ENCODE assay signal across 8 cellular contexts in the genomic region with DNA sequence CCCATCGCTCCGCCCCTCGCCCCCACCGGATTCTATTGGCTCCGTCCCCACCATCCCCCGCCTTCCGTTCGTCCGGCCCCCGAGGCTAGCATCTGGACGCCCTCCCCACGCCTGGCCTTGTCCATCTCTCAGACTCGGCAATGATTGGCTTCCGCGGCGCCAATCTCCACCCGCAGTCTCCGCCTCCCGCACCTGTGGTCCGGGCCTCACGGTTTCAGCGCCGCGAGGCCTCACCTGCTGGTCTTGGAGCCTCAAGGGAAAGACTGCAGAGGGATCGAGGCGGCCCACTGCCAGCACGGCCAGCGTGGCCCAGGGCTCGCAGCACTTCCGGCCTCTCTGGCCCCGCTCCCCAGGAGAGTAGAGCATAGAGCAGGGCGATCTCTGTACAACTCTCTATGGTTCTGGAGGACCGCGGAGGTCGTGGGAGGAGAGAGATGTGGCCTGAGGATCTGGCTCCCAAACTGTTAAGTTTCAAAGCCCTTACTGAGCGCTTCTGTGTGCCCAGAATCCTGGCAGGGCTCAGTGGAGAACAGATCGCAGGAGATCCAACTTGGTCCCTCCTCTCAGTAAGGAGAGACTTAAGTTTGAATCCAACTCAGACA. TPM values are rescaled to one million over a fixed set of nuclear protein-coding genes. Genes with fewer than 3 reads are reported as not detected.
DNase-seq lines count a peak whose midpoint lies in the region; ATAC-seq and TF ChIP-seq lines count a peak whose summit lies in the region.

A gene (minus strand): TSS at position 329 of the 602 bp plus-strand sequence. CDS start 543 bp downstream, outside the sequence.

- TF ChIP-seq POLR2A in right lobe of liver (IDR thresholded peaks at IDR 0.05) = peak; percentile 92

- no peaks in the 10 kb centered on the region for H3K9me3 ChIP-seq in right lobe of liver

- no peak for TF ChIP-seq CTCF in BJ (IDR thresholded peaks at IDR 0.05; ENCODE audit: insufficient read depth, low read depth, low read length)
- no peak for TF ChIP-seq CTCF in right lobe of liver (IDR thresholded peaks at IDR 0.05)

- POLR2A ChIA-PET in BJ (lab: Charles Lee) = interaction anchor here (1.4 kb wide), 1 partner anchor 18 kb away, joined by 3 read pairs; no protein-coding TSS in a partner anchor

- WGBS in right lobe of liver (ENCODE audit: insufficient coverage, low coverage, low lambda C conversion rate, missing lambda C conversion rate) = 0% methylated on average over 26 of the region's 37 CpGs

- CTCF ChIA-PET in BJ (lab: Yijun Ruan, JAX) = interaction anchor here (1.0 to 20.3 kb wide), 3 partner anchors 16 to 58 kb away, joined by 3 to 764 read pairs (median 12); no protein-coding TSS in a partner anchor

- peak within 1 kb of the TSS; percentile 66 to 92 (median 78) for H3K27ac ChIP-seq in right lobe of liver

- ATAC-seq in GM19043 (IDR thresholded peaks at IDR 0.05; ENCODE audit: low read depth, unreplicated experiment) = peak; percentile 48
- peak; percentile 75 for ATAC-seq in HG03280 (IDR thresholded peaks at IDR 0.05; ENCODE audit: unreplicated experiment)
- peak; percentile 85 to 92 (median 90) for ATAC-seq in right lobe of liver

- peaks cover 4% of the 10 kb centered on the region for H3K36me3 ChIP-seq in BJ (ENCODE audit: control insufficient read depth, insufficient read depth, low read length)
- H3K36me3 ChIP-seq in right lobe of liver = no peaks in the 10 kb centered on the region

- DNase-seq in BJ (ENCODE audit: low read depth) (no peak), NCI-H345 (lab: John Stamatoyannopoulos, UW) (peak; percentile 95), dermis blood vessel endothelial cell (peak; percentile 96), right lobe of liver (peak; percentile 98 to 99 (median 99))
- peak; percentile 53 for DNase-seq in activated CD4-positive, CD25-positive, alpha-beta regulatory T cell treated with anti-CD3 and anti-CD28 coated beads, Interleukin-2, amount 50 U/mL, for 16 hours (ENCODE audit: low read depth, low spot score)
- DNase-seq in stimulated activated CD4-positive, alpha-beta T cell treated with anti-CD3 and anti-CD28 coated beads, Interleukin-4, amount 100 ng/mL, for 4 hours = peak; percentile 55 to 61

- H3K27me3 ChIP-seq in BJ (ENCODE audit: control insufficient read depth, insufficient read depth, low read length) (no peaks in the 10 kb centered on the region), right lobe of liver (no peaks in the 10 kb centered on the region)

- peaks cover 0 to 17% (median 2%) of the 10 kb centered on the region in 4 donors for H3K4me1 ChIP-seq in right lobe of liver

- intact Hi-C loops in right lobe of liver (cut with DNase I) = no loop called here

- H3K4me3 ChIP-seq in BJ (ENCODE audit: low read depth, low read length) = peak within 1 kb of the TSS; percentile 63
- H3K4me3 ChIP-seq in right lobe of liver = peak within 1 kb of the TSS; percentile 39 to 63 (median 54)

RNA-seq across cellular contexts. Expression of the gene that starts here (rescaled TPM):
- 84.3 and 121 TPM in 2 replicates for polyA plus RNA-seq in BJ (2011; rRNA removed)
- 69.3 and 116 TPM in 2 replicates for polyA minus RNA-seq in BJ (2011; rRNA and poly(A)+ RNA removed)
- total RNA-seq in dermis blood vessel endothelial cell (56.5 and 63.1 TPM in 2 replicates), right lobe of liver (10 to 100 TPM; 19.2 to 29.4 (median 22.6) TPM)
